In genomic region chr20:32472581-32473207, GRCh38 we compare ENCODE assay signal across 18 cellular contexts.
DNase-seq lines count a peak whose midpoint lies in the region; ATAC-seq and TF ChIP-seq lines count a peak whose summit lies in the region.
"Had no signal": no experiment of that assay in that cellular context is flagged by ENCODE, and none has a peak within 500 bp of the region (broad histone marks: within the 10 kb centered on the region; RNA-seq: fewer than 3 reads in every experiment).

No MANE protein-coding gene starts in this region.

- no peak for TF ChIP-seq POLR2A in right lobe of liver (IDR thresholded peaks at IDR 0.05)

- ATAC-seq in right lobe of liver (no peak), GM21526 (IDR thresholded peaks at IDR 0.05; ENCODE audit: low FRiP score, unreplicated experiment) (no peak), GM18873 (IDR thresholded peaks at IDR 0.05; ENCODE audit: low FRiP score, unreplicated experiment) (no peak)
- ATAC-seq: gastrocnemius medialis; natural killer cell treated with Interleukin-12 subunit alpha and Interleukin-12 subunit beta and Interleukin-15 and Interleukin-18, amount 100 ng/mL, for 72 hours; PC-3; T-helper 17 cell had no signal

- H3K9ac ChIP-seq in smooth muscle cell (ENCODE audit: low read depth) (no peak overlapping the region), Karpas-422 (ENCODE audit: low read length) (no peak overlapping the region)

- H3K4me2 ChIP-seq in smooth muscle cell: no peak overlapping the region
- H3K4me2 ChIP-seq in Karpas-422 (ENCODE audit: low read depth, low read length, poor library complexity, severe bottlenecking): no peak overlapping the region

- H4K20me1 ChIP-seq in smooth muscle cell (ENCODE audit: low read depth) (peaks cover 53% of the 10 kb centered on the region), Karpas-422 (ENCODE audit: insufficient read depth, low read depth, low read length) (no peaks in the 10 kb centered on the region)

- peak overlapping the region; percentile 93 for H3K4me3 Mint-ChIP-seq in Caco-2 (ENCODE audit: unreplicated experiment)
- H3K4me3 Mint-ChIP-seq: natural killer cell treated with Interleukin-12 subunit alpha and Interleukin-12 subunit beta and Interleukin-15 and Interleukin-18, amount 100 ng/mL, for 72 hours; T-helper 17 cell had no signal

- no peak for DNase-seq in Caco-2
- DNase-seq in caudate nucleus (lab: John Stamatoyannopoulos, UW): no peak
- no peak for DNase-seq in right lobe of liver
- DNase-seq in smooth muscle cell (lab: John Stamatoyannopoulos, UW; ENCODE audit: unreplicated experiment): no peak
- no peak for DNase-seq in activated CD4-positive, alpha-beta T cell treated with anti-CD3 and anti-CD28 coated beads for 48 hours
- DNase-seq in Karpas-422: no peak
- DNase-seq: activated CD4-positive, alpha-beta T cell treated with anti-CD3 and anti-CD28 coated beads for 4 hours; activated T-cell treated with anti-CD3 and anti-CD28 coated beads, Interleukin-2, amount 50 U/mL, for 1 hour; effector CD8-positive, alpha-beta T cell; gastrocnemius medialis; NCI-H1105; NCI-H345; PC-3; T-helper 17 cell had no signal

- H3K27me3 Mint-ChIP-seq in Caco-2 (ENCODE audit: insufficient read depth, unreplicated experiment): no peaks in the 10 kb centered on the region
- H3K27me3 Mint-ChIP-seq: natural killer cell treated with Interleukin-12 subunit alpha and Interleukin-12 subunit beta and Interleukin-15 and Interleukin-18, amount 100 ng/mL, for 72 hours; T-helper 17 cell; type B pancreatic cell had no signal

- H3K9me2 ChIP-seq in Karpas-422 (replicated peaks; ENCODE audit: insufficient read depth, low read length): no peaks in the 10 kb centered on the region

- H3K9me3 Mint-ChIP-seq in Caco-2 (ENCODE audit: unreplicated experiment): no peaks in the 10 kb centered on the region
- H3K9me3 Mint-ChIP-seq: natural killer cell treated with Interleukin-12 subunit alpha and Interleukin-12 subunit beta and Interleukin-15 and Interleukin-18, amount 100 ng/mL, for 72 hours; type B pancreatic cell had no signal

- 85% methylated on average over 2 of the region's 6 CpGs for WGBS in right lobe of liver (ENCODE audit: insufficient coverage, low coverage, low lambda C conversion rate, missing lambda C conversion rate)
- 94% methylated on average over 6 of the region's 6 CpGs for WGBS in smooth muscle cell (ENCODE audit: low lambda C conversion rate)

- POLR2A ChIA-PET in Caco-2 (lab: Charles Lee): interaction anchor here (3.6 kb wide), 1 partner anchor 12 kb away, joined by 41 read pairs; no protein-coding TSS in a partner anchor

- peaks cover 29% of the 10 kb centered on the region for H3F3A ChIP-seq in smooth muscle cell (ENCODE audit: low read depth)

- peak overlapping the region; percentile 93 for H3K27ac Mint-ChIP-seq in Caco-2 (ENCODE audit: unreplicated experiment)

- H2AFZ ChIP-seq in smooth muscle cell (ENCODE audit: low read depth): no peak overlapping the region
- H2AFZ ChIP-seq in Karpas-422 (ENCODE audit: low read length): no peak overlapping the region

- CTCF ChIA-PET in Caco-2 (lab: Charles Lee): interaction anchor here (0.6 to 3.6 kb wide), 3 partner anchors 9 to 74 kb away, joined by 3 to 44 read pairs (median 4); no protein-coding TSS in a partner anchor

- peaks cover 75% of the 10 kb centered on the region for H3K36me3 Mint-ChIP-seq in Caco-2 (ENCODE audit: insufficient read depth, unreplicated experiment)
- H3K36me3 Mint-ChIP-seq: natural killer cell treated with Interleukin-12 subunit alpha and Interleukin-12 subunit beta and Interleukin-15 and Interleukin-18, amount 100 ng/mL, for 72 hours had no signal

- no TSS peak for BruUV-seq in Caco-2 (replicated peaks; lab: Mats Ljungman, UMichigan)

- H3K27me3 ChIP-seq in Caco-2 (replicated peaks; ENCODE audit: control insufficient read depth, insufficient read depth, low read length): no peaks in the 10 kb centered on the region
- no peaks in the 10 kb centered on the region for H3K27me3 ChIP-seq in right lobe of liver
- H3K27me3 ChIP-seq in smooth muscle cell (ENCODE audit: low read depth): no peaks in the 10 kb centered on the region
- H3K27me3 ChIP-seq in Karpas-422 (ENCODE audit: low read length): no peaks in the 10 kb centered on the region

- H3K9me3 ChIP-seq in Caco-2 (no peaks in the 10 kb centered on the region), right lobe of liver (no peaks in the 10 kb centered on the region), smooth muscle cell (replicated peaks; ENCODE audit: low read depth) (no peaks in the 10 kb centered on the region), Karpas-422 (ENCODE audit: low read length) (no peaks in the 10 kb centered on the region)
- H3K9me3 ChIP-seq: gastrocnemius medialis had no signal

- H3K36me3 ChIP-seq in Caco-2 (ENCODE audit: control insufficient read depth, insufficient read depth, low read length) (peaks cover 29% of the 10 kb centered on the region), right lobe of liver (no peaks in the 10 kb centered on the region), smooth muscle cell (ENCODE audit: low read depth) (no peaks in the 10 kb centered on the region), Karpas-422 (ENCODE audit: insufficient read depth, low read length) (no peaks in the 10 kb centered on the region)
- H3K36me3 ChIP-seq: gastrocnemius medialis had no signal

- H3K79me2 ChIP-seq in smooth muscle cell (ENCODE audit: low read depth): peaks cover 90% of the 10 kb centered on the region
- H3K79me2 ChIP-seq in Karpas-422 (ENCODE audit: low read length): no peaks in the 10 kb centered on the region

- TF ChIP-seq CTCF in Caco-2 (IDR thresholded peaks at IDR 0.05; ENCODE audit: insufficient read depth in 1 of 2, low read depth in 1 of 2, low read length in 1 of 2, severe bottlenecking in 1 of 2, unreplicated experiment in 1 of 2) (no peak), right lobe of liver (IDR thresholded peaks at IDR 0.05) (no peak), smooth muscle cell (IDR thresholded peaks at IDR 0.05; ENCODE audit: borderline replicate concordance, insufficient read depth, poor library complexity, severe bottlenecking) (no peak)

- H3K4me3 ChIP-seq in Caco-2 (ENCODE audit: low read depth, low read length): peak overlapping the region; percentile 42
- peak overlapping the region in 2 of 3 donors; percentile 12 to 36 for H3K4me3 ChIP-seq in right lobe of liver
- no peak overlapping the region for H3K4me3 ChIP-seq in smooth muscle cell
- H3K4me3 ChIP-seq in Karpas-422 (ENCODE audit: low read length): no peak overlapping the region
- H3K4me3 ChIP-seq: gastrocnemius medialis had no signal

- intact Hi-C loops in Caco-2 (cut with micrococcal nuclease; ENCODE audit: unreplicated experiment): loop anchor here (5.0 kb wide), 1 partner anchor 260 kb away; no protein-coding TSS in a partner anchor
- intact Hi-C loops in right lobe of liver (cut with DNase I): no loop called here

- H3K4me1 ChIP-seq in Caco-2: peaks cover 65% of the 10 kb centered on the region
- H3K4me1 ChIP-seq in right lobe of liver: peaks cover 0 to 54% (median 29%) of the 10 kb centered on the region in 4 donors
- H3K4me1 ChIP-seq in smooth muscle cell (ENCODE audit: low read depth): peaks cover 44% of the 10 kb centered on the region
- H3K4me1 ChIP-seq in Karpas-422 (ENCODE audit: low read length): peaks cover 7% of the 10 kb centered on the region

- H3K4me1 Mint-ChIP-seq in Caco-2 (ENCODE audit: low read depth, unreplicated experiment): peaks cover 52% of the 10 kb centered on the region

- H3K27ac ChIP-seq in caudate nucleus (ENCODE audit: low read depth, low read length) (peak overlapping the region; percentile 78), right lobe of liver (peak overlapping the region; percentile 69 to 84 (median 70)), smooth muscle cell (ENCODE audit: low read depth) (peak overlapping the region; percentile 98), Karpas-422 (ENCODE audit: low read length) (no peak overlapping the region)

Comparison
In these comparisons a context has a peak if more than half of its experiments do, and no peak if none do; other contexts are left out.
1. H3K4me3 ChIP-seq: peak in Caco-2 (single experiment) and right lobe of liver (2 of 3); none in smooth muscle cell (single experiment) and Karpas-422 (single experiment).